In genomic region chr5:132300572-132301340, GRCh38 we compare ENCODE assay signal across 1 cellular context.
TF ChIP-seq lines count a peak whose summit lies in the region.

No MANE protein-coding gene starts in this region.

TF ChIP-seq in HepG2, 621 proteins besides CTCF, POLR2A, EP300 and RAD21 (continued from another document):
- TF ChIP-seq ZNF687 (CRISPR knock-in tag; IDR thresholded peaks at IDR 0.05) = peak; percentile 59
- no peak for TF ChIP-seq RBM39 (IDR thresholded peaks at IDR 0.05; ENCODE audit: low read depth, low read length, poor library complexity, severe bottlenecking)
- TF ChIP-seq HOXA9 (CRISPR knock-in tag; IDR thresholded peaks at IDR 0.05; ENCODE audit: borderline replicate concordance) = no peak
- TF ChIP-seq SP4 (CRISPR knock-in tag; IDR thresholded peaks at IDR 0.05) = peak; percentile 29; the same call in 1 of the 2 replicates
- no peak for TF ChIP-seq ZNF543 (CRISPR knock-in tag; IDR thresholded peaks at IDR 0.05)
- TF ChIP-seq ZNF263 (CRISPR knock-in tag; IDR thresholded peaks at IDR 0.05) = peak; percentile 61; the same call in 1 of the 2 replicates
- TF ChIP-seq HOXD1 (CRISPR knock-in tag; IDR thresholded peaks at IDR 0.05) = no peak
- no peak for TF ChIP-seq ISX (CRISPR knock-in tag; conservative IDR thresholded peaks at IDR 0.05)
- peak; percentile 34; the same call in 1 of the 2 replicates for TF ChIP-seq NRL (CRISPR knock-in tag; IDR thresholded peaks at IDR 0.05; ENCODE audit: borderline replicate concordance)
- no peak for TF ChIP-seq MED13 (CRISPR knock-in tag; IDR thresholded peaks at IDR 0.05)
- TF ChIP-seq POLR2AphosphoS5 (IDR thresholded peaks at IDR 0.05; ENCODE audit: low read depth, low read length) = no peak
- no peak for TF ChIP-seq ZNF574 (CRISPR knock-in tag; IDR thresholded peaks at IDR 0.05)
- TF ChIP-seq NKX3-1 (CRISPR knock-in tag; IDR thresholded peaks at IDR 0.05) = no peak
- TF ChIP-seq CCDC6 (CRISPR knock-in tag; IDR thresholded peaks at IDR 0.05) = no peak
- TF ChIP-seq RFX3 (CRISPR knock-in tag; IDR thresholded peaks at IDR 0.05) = no peak
